Comparison of ENCODE assay signal across 8 cellular contexts in genomic region chr12:103840881-103841689, GRCh38. TPM values are rescaled to one million over a fixed set of nuclear protein-coding genes. Genes with fewer than 3 reads are reported as not detected.
DNase-seq lines count a peak whose midpoint lies in the region; ATAC-seq and TF ChIP-seq lines count a peak whose summit lies in the region.

NT5DC3 (minus strand) TSS chr12:103841234; CDS start chr12:103841156, 78 bp downstream.

- TF ChIP-seq CTCF in liver (IDR thresholded peaks at IDR 0.05; ENCODE audit: low read depth, low read length, missing input control), result no peak

- peak within 1 kb of the TSS; percentile 64 to 91 (median 75) for H3K4me3 ChIP-seq in liver (ENCODE audit: low read depth in 1 of 3, low read length in 3 of 3)

- no peaks in the 10 kb centered on the region for H3K9me3 ChIP-seq in liver (ENCODE audit: control insufficient read depth in 4 of 4, low read length in 3 of 4)

- peak; percentile 86 for ATAC-seq in GM19025 (IDR thresholded peaks at IDR 0.05; ENCODE audit: low read depth, unreplicated experiment)
- peak; percentile 85 for ATAC-seq in HG03196 (IDR thresholded peaks at IDR 0.05; ENCODE audit: unreplicated experiment)

- H3K27ac ChIP-seq in liver (ENCODE audit: low read depth in 1 of 2, low read length in 2 of 2), result peak within 1 kb of the TSS; percentile 88 to 94

- H3K27me3 ChIP-seq in liver (ENCODE audit: control insufficient read depth in 4 of 4, insufficient read depth in 4 of 4, low read length in 3 of 4), result no peaks in the 10 kb centered on the region

- 3% methylated on average over 86 of the region's 86 CpGs for WGBS in liver

- H3K9ac ChIP-seq in liver (ENCODE audit: low read depth in 1 of 2, low read length in 2 of 2), result peak within 1 kb of the TSS; percentile 45 to 65

- H3K4me1 ChIP-seq in liver (ENCODE audit: control insufficient read depth in 4 of 4, insufficient read depth in 4 of 4, low read length in 3 of 4), result peaks cover 15 to 38% (median 33%) of the 10 kb centered on the region in 4 donors

- no peaks in the 10 kb centered on the region for H3K36me3 ChIP-seq in liver (ENCODE audit: control insufficient read depth in 4 of 4, insufficient read depth in 3 of 4, low read depth in 1 of 4, low read length in 3 of 4)

- DNase-seq in AML-193 (lab: John Stamatoyannopoulos, UW), result peak; percentile 40 to 59
- peak; percentile 59 for DNase-seq in NCI-H510A (lab: John Stamatoyannopoulos, UW)
- DNase-seq in activated CD4-positive, alpha-beta T cell treated with anti-CD3 and anti-CD28 coated beads, Interleukin-2, amount 50 U/mL, for 1 hour, result peak; percentile 81
- DNase-seq in dedifferentiated amniotic fluid mesenchymal stem cell (ENCODE audit: extremely low spot score), result peak; percentile 61
- DNase-seq in stimulated activated CD4-positive, alpha-beta T cell treated with anti-CD3 and anti-CD28 coated beads, Interleukin-4, amount 100 ng/mL, for 1 hour, result peak; percentile 78

- no peak for TF ChIP-seq RAD21 in liver (IDR thresholded peaks at IDR 0.05)

TF ChIP-seq in liver, 16 proteins besides CTCF, POLR2A, EP300 and RAD21:
- TF ChIP-seq, protein P1, sequence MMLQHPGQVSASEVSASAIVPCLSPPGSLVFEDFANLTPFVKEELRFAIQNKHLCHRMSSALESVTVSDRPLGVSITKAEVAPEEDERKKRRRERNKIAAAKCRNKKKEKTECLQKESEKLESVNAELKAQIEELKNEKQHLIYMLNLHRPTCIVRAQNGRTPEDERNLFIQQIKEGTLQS (IDR thresholded peaks at IDR 0.05), result no peak
- no peak for TF ChIP-seq GABPA (IDR thresholded peaks at IDR 0.05 in 1 of 2, conservative IDR thresholded peaks at IDR 0.05 in 1 of 2)
- TF ChIP-seq HNF4G (IDR thresholded peaks at IDR 0.05), result no peak
- no peak for TF ChIP-seq TAF1 (conservative IDR thresholded peaks at IDR 0.05)
- TF ChIP-seq SP1 (IDR thresholded peaks at IDR 0.05), result no peak
- no peak for TF ChIP-seq REST (IDR thresholded peaks at IDR 0.05)
- TF ChIP-seq, protein P2, sequence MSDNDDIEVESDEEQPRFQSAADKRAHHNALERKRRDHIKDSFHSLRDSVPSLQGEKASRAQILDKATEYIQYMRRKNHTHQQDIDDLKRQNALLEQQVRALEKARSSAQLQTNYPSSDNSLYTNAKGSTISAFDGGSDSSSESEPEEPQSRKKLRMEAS (IDR thresholded peaks at IDR 0.05), result no peak
- no peak for TF ChIP-seq JUND (IDR thresholded peaks at IDR 0.05)
- no peak for TF ChIP-seq EGR1 (IDR thresholded peaks at IDR 0.05; ENCODE audit: low read depth in 2 of 2)

RNA-seq across cellular contexts. Expression of gene NT5DC3, which starts in this region (rescaled TPM):
- total RNA-seq in liver, result 1 to 10 TPM; 6.0 to 9.0 TPM
- polyA plus RNA-seq in liver, result 1 to 10 TPM; 1.3 to 2.8 TPM

Comparison
In these comparisons a context has a peak if more than half of its experiments do, and no peak if none do; other contexts are left out.
1. Peak in every context shown above with its lines: DNase-seq, ATAC-seq, H3K4me3 ChIP-seq and H3K27ac ChIP-seq.